In the genomic region with DNA sequence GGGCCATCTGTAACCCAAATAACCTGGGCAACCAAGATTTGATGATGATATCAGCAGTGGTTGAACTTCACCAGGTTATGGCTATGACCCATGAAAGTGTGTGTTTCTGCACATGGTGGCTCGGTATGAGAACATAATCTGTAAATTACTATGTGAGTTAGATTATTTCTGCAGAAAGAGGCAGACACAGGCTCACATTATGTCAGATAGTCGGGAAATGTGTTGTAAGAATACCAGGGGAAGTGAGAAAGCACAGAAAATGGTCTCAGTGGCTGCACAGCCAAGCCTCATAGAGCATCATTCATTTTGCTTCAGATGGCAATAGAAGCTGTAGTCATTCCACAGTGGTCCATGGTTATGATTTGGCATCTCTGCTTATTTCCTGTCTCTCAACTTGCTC, we compare ENCODE assay signal across 15 cellular contexts.
DNase-seq lines count a peak whose midpoint lies in the region; ATAC-seq and TF ChIP-seq lines count a peak whose summit lies in the region.
"Had no signal": no experiment of that assay in that cellular context is flagged by ENCODE, and none has a peak within 500 bp of the region (broad histone marks: within the 10 kb centered on the region; RNA-seq: fewer than 3 reads in every experiment).

No MANE protein-coding gene starts in this region.

- peak overlapping the region; percentile 92 for H3K27ac ChIP-seq in OCI-LY3 (ENCODE audit: low read length)
- H3K27ac ChIP-seq: sigmoid colon had no signal

- ATAC-seq in GM19463 (IDR thresholded peaks at IDR 0.05; ENCODE audit: unreplicated experiment) (peak; percentile 62), HG03039 (IDR thresholded peaks at IDR 0.05; ENCODE audit: unreplicated experiment) (peak; percentile 79), Right ventricle myocardium superior (ENCODE audit: poor library complexity) (no peak), HG02642 (IDR thresholded peaks at IDR 0.05; ENCODE audit: poor library complexity, unreplicated experiment) (no peak)

- peaks cover 54% of the 10 kb centered on the region for H3K4me1 ChIP-seq in OCI-LY3 (ENCODE audit: low read length)

- in situ Hi-C loops in GM13976 (cut with MboI; ENCODE audit: low sequenced_read_pairs, unreplicated experiment) = no loop called here
- in situ Hi-C loops in KBM-7 (cut with MboI; ENCODE audit: low pct_unique_long_range_greater_than_20kb, low sequenced_read_pairs) = no loop called here

- H3K4me2 ChIP-seq in OCI-LY3 (ENCODE audit: low read length) = peak overlapping the region; percentile 78

- intact Hi-C loops in Right ventricle myocardium superior (cut with DNase I) = no loop called here

- no peaks in the 10 kb centered on the region for H3K79me2 ChIP-seq in OCI-LY3 (ENCODE audit: low read length)

- no peak overlapping the region for H2AFZ ChIP-seq in OCI-LY3 (ENCODE audit: low read depth, low read length)

- no peaks in the 10 kb centered on the region; the same call in 1 of the 2 replicates for H3K9me3 ChIP-seq in OCI-LY3 (ENCODE audit: insufficient read depth, low read length)
- H3K9me3 ChIP-seq: sigmoid colon had no signal

- peak overlapping the region; percentile 44; the same call in 1 of the 2 replicates for H3K9ac ChIP-seq in OCI-LY3 (ENCODE audit: low read length)

- H3K4me3 ChIP-seq in OCI-LY3 (ENCODE audit: low read length) = peak overlapping the region; percentile 47
- H3K4me3 ChIP-seq: sigmoid colon had no signal

- H3K27me3 ChIP-seq in OCI-LY3 (ENCODE audit: low read depth, low read length) = no peaks in the 10 kb centered on the region
- H3K27me3 ChIP-seq: sigmoid colon had no signal

- no peaks in the 10 kb centered on the region for H3K36me3 ChIP-seq in OCI-LY3 (replicated peaks; ENCODE audit: low read depth, low read length)
- H3K36me3 ChIP-seq: sigmoid colon had no signal

- no peaks in the 10 kb centered on the region for H4K20me1 ChIP-seq in OCI-LY3 (ENCODE audit: insufficient read depth, low read length)

- TF ChIP-seq CTCF in GM13976 (IDR thresholded peaks at IDR 0.05; ENCODE audit: borderline replicate concordance, control extremely low read depth, extremely low read depth, insufficient read depth, missing control alignments) (no peak), OCI-LY3 (IDR thresholded peaks at IDR 0.05; ENCODE audit: low read depth, low read length) (no peak)

- peak; percentile 40 for DNase-seq in GM13976 (ENCODE audit: low spot score)
- DNase-seq in Right ventricle myocardium superior = no peak
- DNase-seq in hypothalamus (lab: John Stamatoyannopoulos, UW) = no peak
- no peak for DNase-seq in KBM-7
- DNase-seq: activated CD4-positive, alpha-beta T cell treated with anti-CD3 and anti-CD28 coated beads, Interleukin-2, amount 10 ng/mL, durations not matched to agents 24 days and 14 days; DMS 273 treated with DMSO at 0.1 percent for 48 hours; IMR-90; NCI-H1436 treated with DMSO at 0.1 percent for 48 hours; NCI-H526 treated with DMSO at 0.1 percent for 48 hours; RPMI8226; sigmoid colon had no signal

Comparison
In these comparisons a context has a peak if more than half of its experiments do, and no peak if none do; other contexts are left out.
1. ATAC-seq: peak in GM19463 (single experiment) and HG03039 (single experiment); none in Right ventricle myocardium superior (single experiment) and HG02642 (single experiment).